1 cellular context compared by ENCODE assay signal in genomic region chr12:41468756-41469155, GRCh38.
TF ChIP-seq lines count a peak whose summit lies in the region.

No MANE protein-coding gene starts in this region.

TF ChIP-seq in GM23338, 12 proteins besides CTCF, POLR2A, EP300 and RAD21 (continued from another document):
- TF ChIP-seq POLR2AphosphoS5 (IDR thresholded peaks at IDR 0.05; ENCODE audit: low read depth) = no peak
- no peak for TF ChIP-seq STAT1 (IDR thresholded peaks at IDR 0.05; ENCODE audit: unreplicated experiment)
- no peak for TF ChIP-seq ETS1 (IDR thresholded peaks at IDR 0.05)
- TF ChIP-seq JUNB (IDR thresholded peaks at IDR 0.05; ENCODE audit: unreplicated experiment) = no peak
- TF ChIP-seq CREB1 (CRISPR knock-in tag; IDR thresholded peaks at IDR 0.05; ENCODE audit: low read depth) = no peak
- no peak for TF ChIP-seq EZH2 (IDR thresholded peaks at IDR 0.05; ENCODE audit: low read depth, unreplicated experiment)
- no peak for TF ChIP-seq NANOG (IDR thresholded peaks at IDR 0.05; ENCODE audit: borderline replicate concordance)
- TF ChIP-seq ZNF462 (CRISPR knock-in tag; IDR thresholded peaks at IDR 0.05) = no peak
- TF ChIP-seq EZH2phosphoT487 (IDR thresholded peaks at IDR 0.05; ENCODE audit: unreplicated experiment) = no peak
- TF ChIP-seq ZNF331 (CRISPR knock-in tag; IDR thresholded peaks at IDR 0.05; ENCODE audit: low read depth) = no peak
TF ChIP-seq in GM23338: peak in this region for 0.
